26 cellular contexts compared by ENCODE assay signal in genomic region chr12:130090564-130090963, GRCh38.
"Had no signal": no experiment of that assay in that cellular context is flagged by ENCODE, and none has a peak within 500 bp of the region (broad histone marks: within the 10 kb centered on the region; RNA-seq: fewer than 3 reads in every experiment).

No MANE protein-coding gene starts in this region.

- H3K4me2 ChIP-seq: neural progenitor cell had no signal

- FAIRE-seq: islet of Langerhans had no signal

- H3K4me1 ChIP-seq: parathyroid adenoma, right atrium auricular region, suprapubic skin, tibial artery, upper lobe of right lung had no signal

- H3K9me3 ChIP-seq: neutrophil, right atrium auricular region, suprapubic skin, thoracic aorta, tibial artery, upper lobe of right lung had no signal

- H3K36me3 ChIP-seq: left ventricle myocardium inferior, neural progenitor cell, neutrophil, right atrium auricular region, suprapubic skin, thoracic aorta, tibial artery, upper lobe of right lung had no signal

- H2AFZ ChIP-seq: neural progenitor cell, parathyroid adenoma had no signal

- ATAC-seq: natural killer cell; sciatic nerve; stimulated activated effector memory CD8-positive, alpha-beta T cell treated with anti-CD3 and anti-CD28 coated beads, Interleukin-12 subunit alpha, Interleukin-12 subunit beta, amount 100 ng/mL, for 72 hours; upper lobe of right lung had no signal

- H3K4me3 ChIP-seq: left ventricle myocardium inferior, lung, neural progenitor cell, right atrium auricular region, skin epidermis, suprapubic skin, thoracic aorta, tibial artery, upper lobe of right lung had no signal

- H3K27ac ChIP-seq: left ventricle myocardium inferior, neural progenitor cell, neutrophil, parathyroid adenoma, right atrium auricular region, skin epidermis, suprapubic skin, thoracic aorta, tibial artery, upper lobe of right lung had no signal

- DNase-seq: hypothalamus; immature natural killer cell; left ventricle myocardium inferior; midbrain; naive B cell; natural killer cell; nephron progenitor cell; occipital lobe; stimulated activated CD4-positive, alpha-beta T cell treated with anti-CD3 and anti-CD28 coated beads, Interleukin-12 subunit alpha, Interleukin-12 subunit beta, amount 100 ng/mL, for 4 hours; stimulated activated CD4-positive, alpha-beta T cell treated with anti-CD3 and anti-CD28 coated beads, Interleukin-15, amount 100 ng/mL, for 24 hours; stimulated activated CD4-positive, alpha-beta T cell treated with anti-CD3 and anti-CD28 coated beads, Interleukin-4, amount 100 ng/mL, for 24 hours; stimulated activated naive CD4-positive, alpha-beta T cell; tibial artery; trophoblast cell; upper lobe of right lung had no signal

- H3K27me3 ChIP-seq: right atrium auricular region, suprapubic skin, upper lobe of right lung had no signal

- H3K9ac ChIP-seq: neural progenitor cell, parathyroid adenoma had no signal

- H3K79me2 ChIP-seq: parathyroid adenoma had no signal
